20 cellular contexts compared by ENCODE assay signal in the genomic region with DNA sequence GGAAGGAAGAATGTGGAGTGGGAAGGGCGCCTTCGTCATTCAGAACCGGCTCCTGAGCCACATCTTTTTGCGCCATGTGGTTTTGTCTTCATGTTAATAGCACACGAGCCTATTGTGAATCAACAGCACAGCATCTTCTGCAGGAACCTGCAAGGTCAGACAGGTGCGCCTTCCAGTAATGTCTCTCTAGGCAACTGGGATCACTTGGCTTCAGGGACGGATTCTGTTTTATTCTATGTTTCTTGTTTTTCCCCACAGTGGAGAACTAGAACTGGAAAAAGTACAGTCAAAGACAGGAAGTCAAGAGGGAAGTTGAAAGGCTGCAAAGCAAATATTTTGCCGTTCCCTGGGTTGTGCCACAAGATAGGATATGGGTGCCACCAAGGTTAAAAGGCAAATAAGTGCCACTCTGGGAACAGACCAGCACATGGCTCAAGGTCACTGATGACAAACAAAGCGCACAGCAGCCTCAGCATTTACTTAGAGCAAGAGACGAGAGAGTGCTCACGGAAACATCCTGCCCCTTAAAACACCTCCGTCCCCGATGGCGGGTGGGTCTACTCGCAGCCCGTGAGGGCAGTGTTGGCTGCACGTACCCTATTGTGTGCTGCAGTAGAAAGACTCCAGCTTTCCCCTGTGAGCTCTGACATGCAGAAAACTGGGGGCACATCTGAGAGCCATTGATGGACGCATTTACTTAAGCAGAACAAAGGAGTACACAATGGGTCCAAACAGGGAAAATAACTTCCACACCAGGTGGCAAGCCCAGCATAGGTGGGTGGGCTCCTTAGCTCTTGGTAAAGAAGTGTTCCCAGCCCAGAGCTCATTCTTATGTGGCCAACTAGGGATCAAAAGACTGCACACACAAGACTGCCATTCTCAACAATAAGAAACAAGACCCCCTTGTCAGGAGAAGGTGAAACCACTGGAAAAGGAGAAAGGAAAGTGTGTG.
"Had no signal": no experiment of that assay in that cellular context is flagged by ENCODE, and none has a peak within 500 bp of the region (broad histone marks: within the 10 kb centered on the region; RNA-seq: fewer than 3 reads in every experiment).

No MANE protein-coding gene starts in this region.

- H3K4me3 Mint-ChIP-seq: activated CD8-positive, alpha-beta T cell treated with anti-CD3 and anti-CD28 coated beads for 36 hours; activated naive CD8-positive, alpha-beta T cell treated with anti-CD3 and anti-CD28 coated beads, Interleukin-2, amount 10 ng/mL, durations not matched to agents 7 days and 5 days; activated T-cell treated with anti-CD3 and anti-CD28 coated beads, Interleukin-2, amount 50 U/mL, for 72 hours; nephron progenitor cell; stimulated activated naive B cell treated with anti-CD40 and anti-IgM and Interleukin-4, amounts not matched to agents 10 μg/mL and 1 μg/mL and 100 μg/mL, for 72 hours; T-cell had no signal

- ATAC-seq: activated CD8-positive, alpha-beta T cell treated with anti-CD3 and anti-CD28 coated beads for 36 hours; activated T-cell treated with anti-CD3 and anti-CD28 coated beads, Interleukin-2, amount 50 U/mL, for 72 hours; heart left ventricle; stimulated activated naive B cell treated with anti-CD40 and anti-IgM and Interleukin-4, amounts not matched to agents 10 μg/mL and 1 μg/mL and 100 μg/mL, for 72 hours; T-cell had no signal

- H3K9me3 ChIP-seq: right atrium auricular region had no signal

- H3K27ac ChIP-seq: heart left ventricle, right atrium auricular region, skin epidermis, WERI-Rb-1 had no signal

- H3K4me3 ChIP-seq: heart left ventricle, right atrium auricular region, skin epidermis had no signal

- H3K36me3 Mint-ChIP-seq: activated naive CD8-positive, alpha-beta T cell treated with anti-CD3 and anti-CD28 coated beads, Interleukin-2, amount 10 ng/mL, durations not matched to agents 7 days and 5 days; stimulated activated naive B cell treated with anti-CD40 and anti-IgM and Interleukin-4, amounts not matched to agents 10 μg/mL and 1 μg/mL and 100 μg/mL, for 72 hours; T-cell had no signal

- H3K27ac Mint-ChIP-seq: activated CD8-positive, alpha-beta T cell treated with anti-CD3 and anti-CD28 coated beads for 36 hours; activated naive CD8-positive, alpha-beta T cell treated with anti-CD3 and anti-CD28 coated beads, Interleukin-2, amount 10 ng/mL, durations not matched to agents 7 days and 5 days; activated T-cell treated with anti-CD3 and anti-CD28 coated beads, Interleukin-2, amount 50 U/mL, for 72 hours; nephron progenitor cell; stimulated activated naive B cell treated with anti-CD40 and anti-IgM and Interleukin-4, amounts not matched to agents 10 μg/mL and 1 μg/mL and 100 μg/mL, for 72 hours; T-cell had no signal

- H3K4me1 ChIP-seq: heart left ventricle, right atrium auricular region had no signal

- DNase-seq: activated CD4-positive, alpha-beta T cell treated with anti-CD3 and anti-CD28 coated beads for 4 hours; activated CD8-positive, alpha-beta memory T cell treated with anti-CD3 and anti-CD28 coated beads, Interleukin-2, amount 50 U/mL, for 4 hours; activated CD8-positive, alpha-beta T cell treated with anti-CD3 and anti-CD28 coated beads for 36 hours; activated gamma-delta T cell treated with Interleukin-2 at 50 U/mL for 16 hours; activated naive CD8-positive, alpha-beta T cell treated with anti-CD3 and anti-CD28 coated beads, Interleukin-2, amount 10 ng/mL, durations not matched to agents 7 days and 5 days; activated T-cell treated with anti-CD3 and anti-CD28 coated beads, Interleukin-2, amount 50 U/mL, for 72 hours; effector CD4-positive, alpha-beta T cell; heart left ventricle; islet precursor cell; mesendoderm; nephron progenitor cell; stimulated activated naive B cell treated with anti-CD40 and anti-IgM and Interleukin-4, amounts not matched to agents 10 μg/mL and 1 μg/mL and 100 μg/mL, for 72 hours; substantia nigra; T-cell; trophoblast cell; WERI-Rb-1 had no signal

- H3K27me3 Mint-ChIP-seq: activated naive CD8-positive, alpha-beta T cell treated with anti-CD3 and anti-CD28 coated beads, Interleukin-2, amount 10 ng/mL, durations not matched to agents 7 days and 5 days; stimulated activated naive B cell treated with anti-CD40 and anti-IgM and Interleukin-4, amounts not matched to agents 10 μg/mL and 1 μg/mL and 100 μg/mL, for 72 hours had no signal

- FAIRE-seq: bronchial epithelial cell, frontal cortex had no signal

- H3K36me3 ChIP-seq: heart left ventricle, right atrium auricular region, WERI-Rb-1 had no signal

- H3K27me3 ChIP-seq: heart left ventricle, right atrium auricular region had no signal

- H3K4me1 Mint-ChIP-seq: activated naive CD8-positive, alpha-beta T cell treated with anti-CD3 and anti-CD28 coated beads, Interleukin-2, amount 10 ng/mL, durations not matched to agents 7 days and 5 days; nephron progenitor cell; stimulated activated naive B cell treated with anti-CD40 and anti-IgM and Interleukin-4, amounts not matched to agents 10 μg/mL and 1 μg/mL and 100 μg/mL, for 72 hours; T-cell had no signal
